Comparison of ENCODE assay signal across 18 cellular contexts in genomic region chr7:83060218-83060617, GRCh38.
DNase-seq lines count a peak whose midpoint lies in the region; ATAC-seq, FAIRE-seq and TF ChIP-seq lines count a peak whose summit lies in the region.
"Had no signal": no experiment of that assay in that cellular context is flagged by ENCODE, and none has a peak within 500 bp of the region (broad histone marks: within the 10 kb centered on the region; RNA-seq: fewer than 3 reads in every experiment).

No MANE protein-coding gene starts in this region.

- H3K36me3 ChIP-seq in right lobe of liver = no peaks in the 10 kb centered on the region
- H3K36me3 ChIP-seq in HepG2 (replicated peaks in 1 of 2; ENCODE audit: control insufficient read depth in 1 of 2, insufficient read depth in 2 of 2, low read length in 2 of 2) = no peaks in the 10 kb centered on the region
- no peaks in the 10 kb centered on the region for H3K36me3 ChIP-seq in thyroid gland
- H3K36me3 ChIP-seq in MM.1S (replicated peaks; ENCODE audit: insufficient read depth, low read length) = no peaks in the 10 kb centered on the region
- H3K36me3 ChIP-seq: vagina had no signal

- no peak overlapping the region for H3K27ac ChIP-seq in right lobe of liver
- no peak overlapping the region for H3K27ac ChIP-seq in HepG2 (ENCODE audit: extremely low read length, insufficient read depth, low read length)
- peak overlapping the region in 1 of 3 donors; percentile 17 for H3K27ac ChIP-seq in thyroid gland
- H3K27ac ChIP-seq in MM.1S (ENCODE audit: low read length) = no peak overlapping the region
- no peak overlapping the region for H3K27ac ChIP-seq in RWPE1
- H3K27ac ChIP-seq: vagina had no signal

- FAIRE-seq in HepG2 (lab: Jason Lieb, UNC) = no peak

- in situ Hi-C loops in HepG2 (cut with HindIII; ENCODE audit: extremely low pct_ligation_motif_present, low pct_unique_long_range_greater_than_20kb) = no loop called here

- H3K9me2 ChIP-seq in MM.1S (replicated peaks; ENCODE audit: insufficient read depth, low read length) = no peaks in the 10 kb centered on the region

- H3K9ac ChIP-seq in HepG2 (ENCODE audit: insufficient read depth, low read depth, low read length) (no peak overlapping the region), MM.1S (ENCODE audit: low read length) (no peak overlapping the region)

- no peak for TF ChIP-seq CTCF in right lobe of liver (IDR thresholded peaks at IDR 0.05)
- no peak for TF ChIP-seq CTCF in HepG2 (CRISPR knock-in tag; IDR thresholded peaks at IDR 0.05)
- TF ChIP-seq CTCF in fibroblast of pulmonary artery (IDR thresholded peaks at IDR 0.05; ENCODE audit: low read length, missing control alignments) = no peak
- no peak for TF ChIP-seq CTCF in thyroid gland (IDR thresholded peaks at IDR 0.05)
- TF ChIP-seq CTCF in MM.1S (IDR thresholded peaks at IDR 0.05; ENCODE audit: low read length) = no peak
- no peak for TF ChIP-seq CTCF in RWPE1 (conservative IDR thresholded peaks at IDR 0.05; ENCODE audit: low read depth)

- CTCF ChIA-PET in HepG2 (lab: Yijun Ruan, JAX; ENCODE audit: low intra/inter-chr PET ratio, low total read pairs) = no interaction called here
- CTCF ChIA-PET in RWPE1 (lab: Yijun Ruan, JAX) = no interaction called here

- TF ChIP-seq POLR2A in right lobe of liver (IDR thresholded peaks at IDR 0.05) (no peak), HepG2 (IDR thresholded peaks at IDR 0.05; ENCODE audit: insufficient read depth in 1 of 2, low read depth in 2 of 2, low read length in 2 of 2) (no peak), thyroid gland (IDR thresholded peaks at IDR 0.05) (no peak)

- no TSS peak for BruUV-seq in HepG2 (replicated peaks; lab: Mats Ljungman, UMichigan)

- H2AFZ ChIP-seq in HepG2 (ENCODE audit: low read length) = no peak overlapping the region
- H2AFZ ChIP-seq in MM.1S (ENCODE audit: low read length) = no peak overlapping the region

- no peaks in the 10 kb centered on the region for H3K79me2 ChIP-seq in HepG2 (ENCODE audit: insufficient read depth, low read length)
- H3K79me2 ChIP-seq in MM.1S (ENCODE audit: low read length) = no peaks in the 10 kb centered on the region

- no peak for TF ChIP-seq RAD21 in HepG2 (CRISPR knock-in tag; IDR thresholded peaks at IDR 0.05)

- intact Hi-C loops in right lobe of liver (cut with DNase I) = no loop called here
- intact Hi-C loops in HepG2 (cut with micrococcal nuclease; ENCODE audit: unreplicated experiment) = no loop called here
- intact Hi-C loops in thyroid gland (cut with DNase I) = no loop called here

- TF ChIP-seq EP300 in HepG2 (IDR thresholded peaks at IDR 0.05; ENCODE audit: low read depth in 2 of 2, low read length in 2 of 2) = no peak
- no peak for TF ChIP-seq EP300 in HepG2 (CRISPR knock-in tag; IDR thresholded peaks at IDR 0.05; ENCODE audit: borderline replicate concordance)

- H4K20me1 ChIP-seq in HepG2 (ENCODE audit: insufficient read depth, low read length) (no peaks in the 10 kb centered on the region), MM.1S (ENCODE audit: insufficient read depth, low read length) (no peaks in the 10 kb centered on the region)

- peak; percentile 64 to 89 (median 76) for ATAC-seq in right lobe of liver
- no peak for ATAC-seq in HepG2
- no peak for ATAC-seq in HG03571 (IDR thresholded peaks at IDR 0.05; ENCODE audit: unreplicated experiment)
- ATAC-seq: activated CD4-positive, alpha-beta T cell treated with anti-CD3 and anti-CD28 coated beads for 36 hours; activated T-cell treated with anti-CD3 and anti-CD28 coated beads, Interleukin-2, amount 50 U/mL, for 72 hours; mucosa of descending colon had no signal

- H3K4me3 ChIP-seq in right lobe of liver (no peak overlapping the region), HepG2 (replicated peaks in 1 of 3; ENCODE audit: insufficient read depth in 1 of 3, low read depth in 2 of 3, low read length in 3 of 3) (no peak overlapping the region), fibroblast of pulmonary artery (replicated peaks; ENCODE audit: low read depth, low read length) (no peak overlapping the region), thyroid gland (replicated peaks in 1 of 3) (no peak overlapping the region), MM.1S (ENCODE audit: low read length) (no peak overlapping the region)
- H3K4me3 ChIP-seq: mucosa of descending colon, vagina had no signal

- H3K9me3 ChIP-seq in right lobe of liver (no peaks in the 10 kb centered on the region), HepG2 (ENCODE audit: low read length) (no peaks in the 10 kb centered on the region), thyroid gland (no peaks in the 10 kb centered on the region), MM.1S (replicated peaks; ENCODE audit: insufficient read depth, low read length) (no peaks in the 10 kb centered on the region)
- H3K9me3 ChIP-seq: mucosa of descending colon, vagina had no signal

- POLR2A ChIA-PET in HepG2 (lab: Yijun Ruan, JAX) = no interaction called here
- POLR2A ChIA-PET in RWPE1 (lab: Yijun Ruan, JAX; ENCODE audit: low non-redundant PET) = no interaction called here

- no peaks in the 10 kb centered on the region for H3K4me1 ChIP-seq in right lobe of liver
- H3K4me1 ChIP-seq in HepG2 (ENCODE audit: insufficient read depth, low read length) = no peaks in the 10 kb centered on the region
- H3K4me1 ChIP-seq in thyroid gland = no peaks in the 10 kb centered on the region
- no peaks in the 10 kb centered on the region for H3K4me1 ChIP-seq in MM.1S (ENCODE audit: low read length)
- H3K4me1 ChIP-seq: vagina had no signal

- no peaks in the 10 kb centered on the region for H3F3A ChIP-seq in MM.1S (ENCODE audit: insufficient read depth, low read length)

- no peak overlapping the region for H3K4me2 ChIP-seq in HepG2 (ENCODE audit: low read depth, low read length)
- no peak overlapping the region for H3K4me2 ChIP-seq in MM.1S (ENCODE audit: low read depth, low read length)

- H3K27me3 ChIP-seq in right lobe of liver (no peaks in the 10 kb centered on the region), HepG2 (ENCODE audit: control insufficient read depth in 1 of 2, insufficient read depth in 2 of 2, low read length in 2 of 2) (no peaks in the 10 kb centered on the region), thyroid gland (no peaks in the 10 kb centered on the region), MM.1S (replicated peaks; ENCODE audit: insufficient read depth, low read length) (no peaks in the 10 kb centered on the region)
- H3K27me3 ChIP-seq: vagina had no signal

- peak; percentile 40 to 68 (median 55) for DNase-seq in right lobe of liver
- no peak for DNase-seq in HepG2 (ENCODE audit: low spot score)
- peak; percentile 24 to 59 for DNase-seq in NCI-H446 (lab: John Stamatoyannopoulos, UW)
- peak; percentile 10 for DNase-seq in fibroblast of pulmonary artery (ENCODE audit: low read depth)
- peak; percentile 13 to 36 for DNase-seq in thyroid gland
- no peak for DNase-seq in MM.1S
- DNase-seq in RWPE1 (ENCODE audit: low spot score) = no peak
- DNase-seq: activated CD4-positive, alpha-beta T cell treated with anti-CD3 and anti-CD28 coated beads for 36 hours; activated T-cell treated with anti-CD3 and anti-CD28 coated beads, Interleukin-2, amount 50 U/mL, for 72 hours; aorta; Calu3; dermis blood vessel endothelial cell; KBM-7; mucosa of descending colon; stimulated activated CD4-positive, alpha-beta T cell treated with anti-CD3 and anti-CD28 coated beads, Interleukin-1b, Interleukin-23, amount 100 ng/mL, for 48 hours; T-helper 1 cell had no signal

TF ChIP-seq in HepG2, 621 proteins besides CTCF, POLR2A, EP300 and RAD21:
- TF ChIP-seq JUNB (CRISPR knock-in tag; IDR thresholded peaks at IDR 0.05; ENCODE audit: borderline replicate concordance) (no peak), ONECUT2 (CRISPR knock-in tag; IDR thresholded peaks at IDR 0.05) (no peak), THYN1 (CRISPR knock-in tag; IDR thresholded peaks at IDR 0.05; ENCODE audit: borderline replicate concordance, low read depth) (no peak)
TF ChIP-seq in HepG2: peak in this region for 0.

Comparison
In these comparisons a context has a peak if more than half of its experiments do, and no peak if none do; other contexts are left out.
1. ATAC-seq: peak in right lobe of liver (4 of 4); none in HepG2 (single experiment) and HG03571 (single experiment).
2. DNase-seq: peak in right lobe of liver (3 of 3), NCI-H446 (2 of 2), fibroblast of pulmonary artery (single experiment) and thyroid gland (2 of 2); none in HepG2 (single experiment), MM.1S (single experiment) and RWPE1 (single experiment).